Comparison of ENCODE assay signal across 8 cellular contexts in genomic region chr22:38317237-38317994, GRCh38. TPM values are rescaled to one million over a fixed set of nuclear protein-coding genes. Genes with fewer than 3 reads are reported as not detected.
DNase-seq lines count a peak whose midpoint lies in the region; ATAC-seq, FAIRE-seq and TF ChIP-seq lines count a peak whose summit lies in the region.

Gene CSNK1E (minus strand): TSS chr22:38317433. CDS start chr22:38314157, 3,276 bp downstream.

- H3K36me3 ChIP-seq in GM12878 (ENCODE audit: control insufficient read depth in 2 of 2, insufficient read depth in 2 of 2, low read length in 1 of 2) = peaks cover 2 to 10% of the 10 kb centered on the region in 2 experiments; a peak in 2 of 4 replicates

- CTCF ChIA-PET in GM12878 (lab: Yijun Ruan, JAX) = interaction anchor here (0.6 to 1.6 kb wide), 3 partner anchors 11 to 55 kb away, joined by 3 to 5 read pairs (median 3); no protein-coding TSS in a partner anchor

- TF ChIP-seq RAD21 in GM12878 (IDR thresholded peaks at IDR 0.05; ENCODE audit: insufficient read depth, low read depth, low read length) = no peak

- peaks cover 31% of the 10 kb centered on the region for H3K4me1 ChIP-seq in GM12878 (ENCODE audit: control insufficient read depth, insufficient read depth, low read length)

- intact Hi-C loops in GM12878 (cut with micrococcal nuclease; ENCODE audit: unreplicated experiment) = no loop called here

- in situ Hi-C loops in GM12878 (cut with MboI) = no loop called here

- no peak for TF ChIP-seq CTCF in GM12878 (IDR thresholded peaks at IDR 0.05 in 2 of 3, conservative IDR thresholded peaks at IDR 0.05 in 1 of 3; ENCODE audit: control insufficient read depth in 2 of 3, extremely low read depth in 1 of 3, insufficient read depth in 1 of 3, low read depth in 3 of 3, low read length in 3 of 3)

- no peaks in the 10 kb centered on the region for H3K27me3 ChIP-seq in GM12878 (replicated peaks in 1 of 2; ENCODE audit: control insufficient read depth in 2 of 2, insufficient read depth in 2 of 2, low read length in 1 of 2)

- H3K9ac ChIP-seq in GM12878 (ENCODE audit: control insufficient read depth, insufficient read depth, low read length) = peak within 1 kb of the TSS; percentile 89

- peak; percentile 45 for ATAC-seq in GM12878

- POLR2A ChIA-PET in GM12878 (lab: Charles Lee) = no interaction called here

- no TSS peak for BruUV-seq in GM12878 (replicated peaks; lab: Mats Ljungman, UMichigan)

- peak within 1 kb of the TSS; percentile 97 for H3K4me2 ChIP-seq in GM12878 (ENCODE audit: control insufficient read depth, insufficient read depth)

- peak within 1 kb of the TSS; percentile 85 for H3K27ac ChIP-seq in GM12878 (ENCODE audit: control insufficient read depth, insufficient read depth)

- no peaks in the 10 kb centered on the region for H3K9me3 ChIP-seq in GM12878 (replicated peaks; ENCODE audit: control insufficient read depth, insufficient read depth, low read length)

- H4K20me1 ChIP-seq in GM12878 (ENCODE audit: control insufficient read depth, insufficient read depth) = no peaks in the 10 kb centered on the region

- SMC1A ChIA-PET in GM12878 (lab: Charles Lee; ENCODE audit: uncharacterized antibody, unreplicated experiment) = interaction anchor here (0.5 to 1.1 kb wide), 4 partner anchors 10 to 81 kb away, joined by 3 to 4 read pairs (median 3); no protein-coding TSS in a partner anchor

- RAD21 ChIA-PET in GM12878 (lab: Charles Lee; ENCODE audit: unreplicated experiment) = interaction anchor here (1.2 kb wide), 1 partner anchor 12 kb away, joined by 3 read pairs; no protein-coding TSS in a partner anchor

- no peak for TF ChIP-seq EP300 in GM12878 (IDR thresholded peaks at IDR 0.05; ENCODE audit: borderline replicate concordance in 1 of 2, control insufficient read depth in 1 of 2, low read depth in 2 of 2, low read length in 2 of 2)

- 6% methylated on average over 11 of the region's 80 CpGs for WGBS in GM12878 (ENCODE audit: insufficient coverage, insufficient replicate concordance, low lambda C conversion rate, missing lambda C conversion rate)

- H3K79me2 ChIP-seq in GM12878 (ENCODE audit: control insufficient read depth, insufficient read depth, low read length) = peaks cover 46% of the 10 kb centered on the region

- DNase-seq in NCI-H1436 (lab: John Stamatoyannopoulos, UW) (peak; percentile 50), NCI-H1436 treated with DMSO at 0.1 percent for 48 hours (lab: John Stamatoyannopoulos, UW) (no peak), T1000 (lab: John Stamatoyannopoulos, UW) (peak; percentile 8), GM12878 (ENCODE audit: low read depth, low spot score) (no peak), hippocampal formation (lab: John Stamatoyannopoulos, UW) (peak; percentile 75 to 79), retina (peak; percentile 71), RCC 7860 (ENCODE audit: low spot score) (no peak)
- no peak for DNase-seq in Jurkat, Clone E6-1 (ENCODE audit: low read depth, low spot score)

- H2AFZ ChIP-seq in GM12878 (ENCODE audit: control insufficient read depth, low read depth, low read length) = peak within 1 kb of the TSS; percentile 90

- TF ChIP-seq POLR2A in GM12878 (IDR thresholded peaks at IDR 0.05; ENCODE audit: low read depth, low read length) = peak; percentile 26; the same call in 1 of the 2 replicates

- FAIRE-seq in GM12878 (lab: Jason Lieb, UNC) = no peak
- FAIRE-seq in RCC 7860 (lab: Jason Lieb, UNC) = no peak

- peak within 1 kb of the TSS; percentile 71 for H3K4me3 ChIP-seq in Jurkat, Clone E6-1 (ENCODE audit: low read length)
- H3K4me3 ChIP-seq in GM12878 = peak within 1 kb of the TSS; percentile 82

TF ChIP-seq in GM12878, 131 proteins besides CTCF, POLR2A, EP300 and RAD21 (continues in another document):
- no peak for TF ChIP-seq TBL1XR1 (IDR thresholded peaks at IDR 0.05; ENCODE audit: low read depth, low read length)
- no peak for TF ChIP-seq HDGF (IDR thresholded peaks at IDR 0.05)
- TF ChIP-seq, protein P1, sequence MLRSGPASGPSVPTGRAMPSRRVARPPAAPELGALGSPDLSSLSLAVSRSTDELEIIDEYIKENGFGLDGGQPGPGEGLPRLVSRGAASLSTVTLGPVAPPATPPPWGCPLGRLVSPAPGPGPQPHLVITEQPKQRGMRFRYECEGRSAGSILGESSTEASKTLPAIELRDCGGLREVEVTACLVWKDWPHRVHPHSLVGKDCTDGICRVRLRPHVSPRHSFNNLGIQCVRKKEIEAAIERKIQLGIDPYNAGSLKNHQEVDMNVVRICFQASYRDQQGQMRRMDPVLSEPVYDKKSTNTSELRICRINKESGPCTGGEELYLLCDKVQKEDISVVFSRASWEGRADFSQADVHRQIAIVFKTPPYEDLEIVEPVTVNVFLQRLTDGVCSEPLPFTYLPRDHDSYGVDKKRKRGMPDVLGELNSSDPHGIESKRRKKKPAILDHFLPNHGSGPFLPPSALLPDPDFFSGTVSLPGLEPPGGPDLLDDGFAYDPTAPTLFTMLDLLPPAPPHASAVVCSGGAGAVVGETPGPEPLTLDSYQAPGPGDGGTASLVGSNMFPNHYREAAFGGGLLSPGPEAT (IDR thresholded peaks at IDR 0.05; ENCODE audit: low read depth) = peak; percentile 28; the same call in 1 of the 2 replicates
- TF ChIP-seq SIN3A (IDR thresholded peaks at IDR 0.05; ENCODE audit: low read depth, low read length) = no peak
- no peak for TF ChIP-seq TAF1 (IDR thresholded peaks at IDR 0.05; ENCODE audit: borderline replicate concordance, low read depth, low read length)
- no peak for TF ChIP-seq MLLT1 (IDR thresholded peaks at IDR 0.05)
- no peak for TF ChIP-seq E2F8 (IDR thresholded peaks at IDR 0.05; ENCODE audit: low read depth, partially characterized antibody)
- TF ChIP-seq ZNF207 (IDR thresholded peaks at IDR 0.05; ENCODE audit: borderline replicate concordance) = no peak

RNA-seq across cellular contexts. Expression of gene CSNK1E, which starts in this region (rescaled TPM):
- 125 TPM for polyA plus RNA-seq in Jurkat, Clone E6-1 (2012; ENCODE audit: insufficient read depth, insufficient read length)
- 185 TPM in 2 replicates for total RNA-seq in GM12878 (2013; cell fraction: nucleolus; rRNA removed)
- 78.7 and 88.5 TPM in 2 replicates for total RNA-seq in GM12878 (2014; rRNA removed)
- 48.3 and 51.6 TPM in 2 replicates for total RNA-seq in GM12878 (2014; rRNA removed; fragmentation: Illumina TruSeq; extraction: Trizol)
- 89.9 and 98.8 TPM in 2 replicates for total RNA-seq in GM12878 (2021)
- polyA plus RNA-seq in GM12878 (2011; ENCODE audit: low read depth) = 28.7 TPM
- polyA plus RNA-seq in GM12878 (2011; rRNA removed) = 47.6 and 79.5 TPM in 2 replicates
- polyA plus RNA-seq in GM12878 (2011; cell fraction: cytosol; rRNA removed) = 90.3 and 119 TPM in 2 replicates
- polyA plus RNA-seq in GM12878 (2011; cell fraction: nucleus; rRNA removed) = 145 and 172 TPM in 2 replicates
- 56.9 and 63.0 TPM in 2 replicates for polyA plus RNA-seq in GM12878 (2012)
- 52.4 and 78.3 TPM in 2 replicates for polyA plus RNA-seq in GM12878 (2014; fragmentation: Illumina TruSeq; extraction: Trizol)
- polyA plus RNA-seq in GM12878 (2014; fragmentation: Nextera tagmentation; extraction: Ambion mirVana) = 10 to 100 TPM in 1 of 2 experiments, 1 to 10 TPM in 1; 5.9 to 12.6 TPM
- 103 and 107 TPM in 2 replicates for polyA plus RNA-seq in GM12878 (2014; rRNA removed)
- polyA plus RNA-seq in GM12878 (2016; fragmentation: Nextera tagmentation; extraction: Ambion mirVana) = 10 to 100 TPM; 17.3 to 18.5 TPM
- polyA minus RNA-seq in GM12878 (2011; rRNA and poly(A)+ RNA removed) = 56.9 and 94.5 TPM in 2 replicates
- polyA minus RNA-seq in GM12878 (2011; cell fraction: cytosol; rRNA and poly(A)+ RNA removed) = 34.5 and 38.5 TPM in 2 replicates
- polyA minus RNA-seq in GM12878 (2011; cell fraction: nucleus; rRNA and poly(A)+ RNA removed) = 28.9 and 42.1 TPM in 2 replicates

Comparison
In these comparisons a context has a peak if more than half of its experiments do, and no peak if none do; other contexts are left out.
1. DNase-seq: peak in NCI-H1436 (single experiment), T1000 (single experiment), hippocampal formation (2 of 2) and retina (single experiment); none in NCI-H1436 treated with DMSO at 0.1 percent for 48 hours (single experiment), Jurkat, Clone E6-1 (single experiment), GM12878 (single experiment) and RCC 7860 (single experiment).